ENCODE assay signal across 1 cellular context in the genomic region with DNA sequence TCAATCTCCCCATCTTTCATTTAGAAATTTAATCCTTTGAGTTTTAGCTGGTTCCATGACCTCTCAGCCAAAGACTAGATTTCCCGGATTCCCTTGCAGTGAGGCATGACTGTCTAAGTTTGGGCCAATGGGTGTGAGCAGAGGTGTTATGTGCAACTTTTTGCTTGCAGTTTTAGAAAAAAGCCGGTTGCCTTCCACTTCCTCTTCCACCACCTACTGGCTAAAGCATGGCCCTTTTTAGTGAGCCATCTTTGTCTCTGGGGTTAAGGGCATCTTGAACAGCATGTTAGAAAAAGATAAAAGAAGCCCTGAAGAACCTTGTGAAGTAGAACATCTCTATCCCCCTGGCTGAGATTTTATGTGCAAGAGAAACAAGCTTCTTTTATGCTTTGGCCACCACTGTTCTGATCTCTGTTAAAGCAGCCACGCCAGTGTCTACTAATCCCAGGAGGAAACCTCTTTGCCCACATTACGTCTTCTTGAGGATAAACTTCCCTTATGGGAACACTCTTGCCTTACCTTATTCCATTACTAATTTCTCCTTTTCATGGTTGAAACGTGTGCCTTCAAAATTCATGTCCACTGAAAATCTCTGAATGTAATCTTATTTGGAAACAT.
TF ChIP-seq lines count a peak whose summit lies in the region.

No MANE protein-coding gene starts in this region.

TF ChIP-seq in GM23338, 12 proteins besides CTCF, POLR2A, EP300 and RAD21 (continued from another document):
- TF ChIP-seq, protein P1, sequence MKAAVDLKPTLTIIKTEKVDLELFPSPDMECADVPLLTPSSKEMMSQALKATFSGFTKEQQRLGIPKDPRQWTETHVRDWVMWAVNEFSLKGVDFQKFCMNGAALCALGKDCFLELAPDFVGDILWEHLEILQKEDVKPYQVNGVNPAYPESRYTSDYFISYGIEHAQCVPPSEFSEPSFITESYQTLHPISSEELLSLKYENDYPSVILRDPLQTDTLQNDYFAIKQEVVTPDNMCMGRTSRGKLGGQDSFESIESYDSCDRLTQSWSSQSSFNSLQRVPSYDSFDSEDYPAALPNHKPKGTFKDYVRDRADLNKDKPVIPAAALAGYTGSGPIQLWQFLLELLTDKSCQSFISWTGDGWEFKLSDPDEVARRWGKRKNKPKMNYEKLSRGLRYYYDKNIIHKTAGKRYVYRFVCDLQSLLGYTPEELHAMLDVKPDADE (IDR thresholded peaks at IDR 0.05), result no peak
- TF ChIP-seq, protein P2, sequence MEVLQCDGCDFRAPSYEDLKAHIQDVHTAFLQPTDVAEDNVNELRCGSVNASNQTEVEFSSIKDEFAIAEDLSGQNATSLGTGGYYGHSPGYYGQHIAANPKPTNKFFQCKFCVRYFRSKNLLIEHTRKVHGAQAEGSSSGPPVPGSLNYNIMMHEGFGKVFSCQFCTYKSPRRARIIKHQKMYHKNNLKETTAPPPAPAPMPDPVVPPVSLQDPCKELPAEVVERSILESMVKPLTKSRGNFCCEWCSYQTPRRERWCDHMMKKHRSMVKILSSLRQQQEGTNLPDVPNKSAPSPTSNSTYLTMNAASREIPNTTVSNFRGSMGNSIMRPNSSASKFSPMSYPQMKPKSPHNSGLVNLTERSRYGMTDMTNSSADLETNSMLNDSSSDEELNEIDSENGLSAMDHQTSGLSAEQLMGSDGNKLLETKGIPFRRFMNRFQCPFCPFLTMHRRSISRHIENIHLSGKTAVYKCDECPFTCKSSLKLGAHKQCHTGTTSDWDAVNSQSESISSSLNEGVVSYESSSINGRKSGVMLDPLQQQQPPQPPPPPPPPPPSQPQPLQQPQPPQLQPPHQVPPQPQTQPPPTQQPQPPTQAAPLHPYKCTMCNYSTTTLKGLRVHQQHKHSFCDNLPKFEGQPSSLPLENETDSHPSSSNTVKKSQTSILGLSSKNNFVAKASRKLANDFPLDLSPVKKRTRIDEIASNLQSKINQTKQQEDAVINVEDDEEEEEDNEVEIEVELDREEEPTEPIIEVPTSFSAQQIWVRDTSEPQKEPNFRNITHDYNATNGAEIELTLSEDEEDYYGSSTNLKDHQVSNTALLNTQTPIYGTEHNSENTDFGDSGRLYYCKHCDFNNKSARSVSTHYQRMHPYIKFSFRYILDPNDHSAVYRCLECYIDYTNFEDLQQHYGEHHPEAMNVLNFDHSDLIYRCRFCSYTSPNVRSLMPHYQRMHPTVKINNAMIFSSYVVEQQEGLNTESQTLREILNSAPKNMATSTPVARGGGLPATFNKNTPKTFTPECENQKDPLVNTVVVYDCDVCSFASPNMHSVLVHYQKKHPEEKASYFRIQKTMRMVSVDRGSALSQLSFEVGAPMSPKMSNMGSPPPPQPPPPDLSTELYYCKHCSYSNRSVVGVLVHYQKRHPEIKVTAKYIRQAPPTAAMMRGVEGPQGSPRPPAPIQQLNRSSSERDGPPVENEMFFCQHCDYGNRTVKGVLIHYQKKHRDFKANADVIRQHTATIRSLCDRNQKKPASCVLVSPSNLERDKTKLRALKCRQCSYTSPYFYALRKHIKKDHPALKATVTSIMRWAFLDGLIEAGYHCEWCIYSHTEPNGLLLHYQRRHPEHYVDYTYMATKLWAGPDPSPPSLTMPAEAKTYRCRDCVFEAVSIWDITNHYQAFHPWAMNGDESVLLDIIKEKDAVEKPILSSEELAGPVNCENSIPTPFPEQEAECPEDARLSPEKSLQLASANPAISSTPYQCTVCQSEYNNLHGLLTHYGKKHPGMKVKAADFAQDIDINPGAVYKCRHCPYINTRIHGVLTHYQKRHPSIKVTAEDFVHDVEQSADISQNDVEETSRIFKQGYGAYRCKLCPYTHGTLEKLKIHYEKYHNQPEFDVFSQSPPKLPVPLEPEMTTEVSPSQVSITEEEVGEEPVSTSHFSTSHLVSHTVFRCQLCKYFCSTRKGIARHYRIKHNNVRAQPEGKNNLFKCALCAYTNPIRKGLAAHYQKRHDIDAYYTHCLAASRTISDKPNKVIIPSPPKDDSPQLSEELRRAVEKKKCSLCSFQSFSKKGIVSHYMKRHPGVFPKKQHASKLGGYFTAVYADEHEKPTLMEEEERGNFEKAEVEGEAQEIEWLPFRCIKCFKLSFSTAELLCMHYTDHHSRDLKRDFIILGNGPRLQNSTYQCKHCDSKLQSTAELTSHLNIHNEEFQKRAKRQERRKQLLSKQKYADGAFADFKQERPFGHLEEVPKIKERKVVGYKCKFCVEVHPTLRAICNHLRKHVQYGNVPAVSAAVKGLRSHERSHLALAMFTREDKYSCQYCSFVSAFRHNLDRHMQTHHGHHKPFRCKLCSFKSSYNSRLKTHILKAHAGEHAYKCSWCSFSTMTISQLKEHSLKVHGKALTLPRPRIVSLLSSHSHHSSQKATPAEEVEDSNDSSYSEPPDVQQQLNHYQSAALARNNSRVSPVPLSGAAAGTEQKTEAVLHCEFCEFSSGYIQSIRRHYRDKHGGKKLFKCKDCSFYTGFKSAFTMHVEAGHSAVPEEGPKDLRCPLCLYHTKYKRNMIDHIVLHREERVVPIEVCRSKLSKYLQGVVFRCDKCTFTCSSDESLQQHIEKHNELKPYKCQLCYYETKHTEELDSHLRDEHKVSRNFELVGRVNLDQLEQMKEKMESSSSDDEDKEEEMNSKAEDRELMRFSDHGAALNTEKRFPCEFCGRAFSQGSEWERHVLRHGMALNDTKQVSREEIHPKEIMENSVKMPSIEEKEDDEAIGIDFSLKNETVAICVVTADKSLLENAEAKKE (CRISPR knock-in tag; IDR thresholded peaks at IDR 0.05), result no peak
- TF ChIP-seq EZH2 (IDR thresholded peaks at IDR 0.05; ENCODE audit: low read depth, unreplicated experiment) (no peak), JUNB (IDR thresholded peaks at IDR 0.05; ENCODE audit: unreplicated experiment) (no peak)
